Comparison of ENCODE assay signal across 8 cellular contexts in the genomic region with DNA sequence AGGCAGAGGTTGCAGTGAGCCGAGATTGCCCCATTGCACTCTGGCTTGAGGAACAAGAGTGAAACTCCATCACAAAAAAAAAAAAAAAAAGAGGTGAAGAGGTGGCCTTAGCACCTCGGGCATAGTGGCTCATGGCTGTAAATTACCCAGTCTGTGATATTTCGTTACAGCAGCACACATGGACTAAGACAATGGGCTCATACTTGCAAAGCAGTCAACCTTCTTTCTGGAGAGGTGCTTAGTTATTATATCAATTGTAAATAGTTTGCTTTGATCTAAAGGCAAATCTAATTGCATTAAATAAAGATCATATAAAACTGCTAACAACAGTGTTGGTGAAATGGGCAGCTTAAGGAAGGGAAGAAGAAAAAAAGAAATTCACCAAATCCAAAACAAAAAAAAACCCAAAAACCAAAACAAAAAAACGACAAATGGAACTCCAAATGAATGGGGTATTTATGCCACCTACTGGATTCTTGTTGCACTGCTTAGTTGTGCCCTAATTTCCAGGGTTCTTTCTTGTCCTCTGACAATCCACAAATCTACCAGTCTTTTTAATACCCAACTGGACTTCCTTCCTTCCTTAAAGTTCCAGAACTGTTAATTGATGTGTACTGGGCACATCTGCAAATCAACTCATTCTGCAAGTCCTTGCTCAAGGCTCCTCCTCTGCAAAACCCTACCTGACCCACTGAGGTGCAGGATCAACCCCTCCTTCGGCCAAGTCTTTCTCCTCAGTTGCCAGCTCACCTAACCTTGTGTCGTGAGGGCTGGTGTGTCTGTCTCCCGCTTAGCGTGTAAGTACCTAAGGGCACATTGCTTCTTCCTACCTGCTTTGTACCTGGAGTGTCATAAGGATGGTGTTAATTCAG. TPM values are rescaled to one million over a fixed set of nuclear protein-coding genes. Genes with fewer than 3 reads are reported as not detected.
DNase-seq lines count a peak whose midpoint lies in the region; ATAC-seq, FAIRE-seq and TF ChIP-seq lines count a peak whose summit lies in the region.

No MANE protein-coding gene starts in this region.

- peak; percentile 94 for FAIRE-seq in keratinocyte (lab: Jason Lieb, UNC)

- H3K4me2 ChIP-seq in keratinocyte (ENCODE audit: control insufficient read depth, extremely low read depth, insufficient read depth, low read depth, low read length) = no peak overlapping the region

- H3K27me3 ChIP-seq in GM06990 (replicated peaks; ENCODE audit: control insufficient read depth, insufficient read depth, low read length) (no peaks in the 10 kb centered on the region; the same call in 1 of the 2 replicates), keratinocyte (ENCODE audit: control insufficient read depth, extremely low read depth, insufficient read depth, low read length) (no peaks in the 10 kb centered on the region), upper lobe of right lung (no peaks in the 10 kb centered on the region)

- H3K27ac ChIP-seq in keratinocyte (ENCODE audit: control insufficient read depth, insufficient read depth, low read length) (no peak overlapping the region), upper lobe of right lung (no peak overlapping the region)

- no peaks in the 10 kb centered on the region for H3K36me3 ChIP-seq in GM06990 (ENCODE audit: control insufficient read depth, insufficient read depth, low read length)
- H3K36me3 ChIP-seq in keratinocyte (ENCODE audit: control insufficient read depth in 2 of 2, extremely low read depth in 1 of 2, insufficient read depth in 2 of 2, low read length in 2 of 2) = no peaks in the 10 kb centered on the region
- no peaks in the 10 kb centered on the region for H3K36me3 ChIP-seq in upper lobe of right lung

- no peaks in the 10 kb centered on the region for H3K79me2 ChIP-seq in keratinocyte (ENCODE audit: control insufficient read depth, insufficient read depth, low read length)

- H4K20me1 ChIP-seq in keratinocyte (ENCODE audit: control insufficient read depth, extremely low read depth, insufficient read depth, low read length) = no peaks in the 10 kb centered on the region

- H3K4me3 Mint-ChIP-seq in brain = no peak overlapping the region

- peaks cover 5% of the 10 kb centered on the region for H3K4me1 Mint-ChIP-seq in brain

- ATAC-seq in upper lobe of right lung = peak; percentile 55
- no peak for ATAC-seq in HG03139 (IDR thresholded peaks at IDR 0.05; ENCODE audit: unreplicated experiment)
- ATAC-seq in HG03457 (IDR thresholded peaks at IDR 0.05; ENCODE audit: unreplicated experiment) = no peak

- H3K4me1 ChIP-seq in keratinocyte (ENCODE audit: control insufficient read depth, extremely low read depth, insufficient read depth, low read length) (peaks cover 25% of the 10 kb centered on the region), upper lobe of right lung (no peaks in the 10 kb centered on the region)

- H3K4me3 ChIP-seq in GM06990 (replicated peaks; ENCODE audit: low read depth, low read length) (no peak overlapping the region), keratinocyte (ENCODE audit: control insufficient read depth in 2 of 3, extremely low read depth in 1 of 3, insufficient read depth in 2 of 3, low read depth in 1 of 3, low read length in 3 of 3) (no peak overlapping the region), upper lobe of right lung (no peak overlapping the region)

- no peak overlapping the region for H3K9ac ChIP-seq in keratinocyte (ENCODE audit: control insufficient read depth, extremely low read depth, insufficient read depth, low read length)

- no peaks in the 10 kb centered on the region for H3K9me1 ChIP-seq in keratinocyte (ENCODE audit: control insufficient read depth, extremely low read depth, insufficient read depth, low read length)

- H3K27ac Mint-ChIP-seq in brain = no peak overlapping the region

- H3K36me3 Mint-ChIP-seq in brain = no peaks in the 10 kb centered on the region

- H2AFZ ChIP-seq in keratinocyte (ENCODE audit: control insufficient read depth, low read length) = no peak overlapping the region

- no peaks in the 10 kb centered on the region for H3K9me3 ChIP-seq in keratinocyte (ENCODE audit: control insufficient read depth, low read depth, low read length)
- H3K9me3 ChIP-seq in upper lobe of right lung = no peaks in the 10 kb centered on the region

- TF ChIP-seq CTCF in GM06990 (IDR thresholded peaks at IDR 0.05; ENCODE audit: insufficient read depth, low read length, poor library complexity, severe bottlenecking) (peak; percentile 65), brain (conservative IDR thresholded peaks at IDR 0.05) (peak; percentile 82 to 83), keratinocyte (optimal IDR thresholded peaks at IDR 0.05 in 1 of 3, IDR thresholded peaks at IDR 0.05 in 1 of 3, conservative IDR thresholded peaks at IDR 0.05 in 1 of 3; ENCODE audit: extremely low read depth in 1 of 3, insufficient read depth in 2 of 3, low read length in 3 of 3) (peak in 2 of 3 experiments; percentile 71 to 73), upper lobe of right lung (IDR thresholded peaks at IDR 0.05) (peak; percentile 77)

- H3K27me3 Mint-ChIP-seq in brain = peaks cover 10% of the 10 kb centered on the region

- H3K9me3 Mint-ChIP-seq in brain = no peaks in the 10 kb centered on the region

- intact Hi-C loops in upper lobe of right lung (cut with DNase I) = loop anchor here (5.0 kb wide), 1 partner anchor 194 kb away; no protein-coding TSS in a partner anchor

- DNase-seq in A172 (ENCODE audit: low spot score) (peak; percentile 49), GM06990 (ENCODE audit: extremely low read depth, insufficient read length) (no peak), NCI-H1694 treated with DMSO at 0.1 percent for 48 hours (lab: John Stamatoyannopoulos, UW) (peak; percentile 53), keratinocyte (ENCODE audit: low read depth, low spot score) (no peak), upper lobe of right lung (no peak)

- dilution Hi-C loops in keratinocyte (cut with MboI; ENCODE audit: extremely low pct_ligation_motif_present, low sequenced_read_pairs) = no loop called here

RNA-seq across cellular contexts. Expression of a gene that starts 35.0 kb away (rescaled TPM):
- total RNA-seq in A172 (2014; rRNA removed; shearing (Covaris generic)) = 0.46 and 0.78 TPM in 2 replicates
- polyA plus RNA-seq in brain (ENCODE audit: insufficient read depth, low read depth, low replicate concordance) = not detected
- polyA plus RNA-seq in keratinocyte = not detected in 3 replicates
- polyA plus RNA-seq in keratinocyte (2011; ENCODE audit: low read depth) = not detected
- polyA plus RNA-seq in keratinocyte (2011; cell fraction: cytosol; rRNA removed) = not detected in 2 replicates
- not detected in 2 replicates for polyA plus RNA-seq in keratinocyte (2011; cell fraction: nucleus; rRNA removed)
- not detected in 2 replicates for polyA plus RNA-seq in keratinocyte (2012; ENCODE audit: low replicate concordance)
- polyA minus RNA-seq in keratinocyte = not detected in 3 replicates
- polyA minus RNA-seq in keratinocyte (2011; cell fraction: cytosol; rRNA and poly(A)+ RNA removed) = not detected
- polyA minus RNA-seq in keratinocyte (2011; cell fraction: nucleus; rRNA and poly(A)+ RNA removed) = not detected in 2 replicates
- not detected for total RNA-seq in upper lobe of right lung

Comparison
In these comparisons a context has a peak if more than half of its experiments do, and no peak if none do; other contexts are left out.
1. DNase-seq: peak in A172 (single experiment) and NCI-H1694 treated with DMSO at 0.1 percent for 48 hours (single experiment); none in GM06990 (single experiment), keratinocyte (single experiment) and upper lobe of right lung (single experiment).
2. Peak in every context shown above with its lines, with median percentiles within 50 percentile points of each other: CTCF ChIP-seq.